8 cellular contexts compared by ENCODE assay signal in genomic region chr9:36407122-36407723, GRCh38. TPM values are rescaled to one million over a fixed set of nuclear protein-coding genes. Genes with fewer than 3 reads are reported as not detected.
DNase-seq lines count a peak whose midpoint lies in the region; ATAC-seq, FAIRE-seq and TF ChIP-seq lines count a peak whose summit lies in the region.

No MANE protein-coding gene starts in this region.

- intact Hi-C loops in sciatic nerve (cut with DNase I), result no loop called here

- FAIRE-seq in A204.1 (lab: Jason Lieb, UNC), result peak; percentile 81

- peak; percentile 53 for DNase-seq in GM13977 (ENCODE audit: low spot score)
- DNase-seq in NCI-H128 (lab: John Stamatoyannopoulos, UW; ENCODE audit: unreplicated experiment), result peak; percentile 58
- peak in 4 of 5 experiments; percentile 18 to 72 (median 48) for DNase-seq in T-helper 2 cell
- peak in 51 of 58 donors; percentile 5 to 72 (median 36) for DNase-seq in anterior cingulate cortex (lab: John Stamatoyannopoulos, UW)
- DNase-seq in right atrium auricular region (ENCODE audit: low spot score), result peak; percentile 62
- DNase-seq in sciatic nerve (ENCODE audit: low spot score), result peak; percentile 68
- DNase-seq in NK-92 treated with Interleukin-12 subunit alpha and Interleukin-12 subunit beta, amount 100 ng/mL, for 24 hours (lab: John Stamatoyannopoulos, UW), result no peak

- peaks cover 0 to 7% of the 10 kb centered on the region in 2 donors for H3K4me1 ChIP-seq in right atrium auricular region

- peak; percentile 85 for TF ChIP-seq CTCF in GM13977 (IDR thresholded peaks at IDR 0.05; ENCODE audit: extremely low read depth, insufficient read depth, missing control alignments)
- TF ChIP-seq CTCF in right atrium auricular region (IDR thresholded peaks at IDR 0.05), result peak; percentile 86 to 93

- H3K27ac ChIP-seq in right atrium auricular region, result no peak overlapping the region

- ATAC-seq in sciatic nerve, result peak; percentile 88

- in situ Hi-C loops in GM13977 (cut with MboI; ENCODE audit: low pct_unique_long_range_greater_than_20kb, low sequenced_read_pairs, unreplicated experiment), result loop anchor here (5.0 to 25.0 kb wide), 2 partner anchors 145 to 305 kb away; no protein-coding TSS in a partner anchor

- H3K36me3 ChIP-seq in right atrium auricular region, result no peaks in the 10 kb centered on the region

- H3K4me3 ChIP-seq in right atrium auricular region, result no peak overlapping the region

- H3K27me3 ChIP-seq in right atrium auricular region, result no peaks in the 10 kb centered on the region

- no peaks in the 10 kb centered on the region for H3K9me3 ChIP-seq in right atrium auricular region

RNA-seq across cellular contexts. Expression of gene RNF38, which starts 7.2 kb away (rescaled TPM):
- total RNA-seq in right atrium auricular region (10 to 100 TPM; 21.4 to 38.6 TPM), sciatic nerve (59.5 TPM)
